In genomic region chr16:85245307-85246172, GRCh38 we compare ENCODE assay signal across 8 cellular contexts.
DNase-seq lines count a peak whose midpoint lies in the region; ATAC-seq and TF ChIP-seq lines count a peak whose summit lies in the region.

No MANE protein-coding gene starts in this region.

- TF ChIP-seq CTCF in dorsolateral prefrontal cortex (IDR thresholded peaks at IDR 0.05 in 54 of 56, conservative IDR thresholded peaks at IDR 0.05 in 2 of 56; ENCODE audit: low read depth in 1 of 56, partially characterized antibody in 56 of 56): peak; percentile 17 to 84 (median 76)

- H3K27ac ChIP-seq in dorsolateral prefrontal cortex: no peak overlapping the region

- peaks cover 0 to 7% (median 0%) of the 10 kb centered on the region in 45 donors for H3K27me3 ChIP-seq in dorsolateral prefrontal cortex

- CTCF ChIA-PET in activated CD4-positive, alpha-beta T cell treated with anti-CD3 and anti-CD28 coated beads, Interleukin-2, amount 10 ng/mL, durations not matched to agents 7 days and 5 days (lab: Charles Lee): interaction anchor here (0.6 to 3.1 kb wide), 5 partner anchors 8 to 718 kb away, joined by 3 to 15 read pairs (median 3); no protein-coding TSS in a partner anchor

- peak; percentile 63 for ATAC-seq in memory B cell (ENCODE audit: low read depth)
- peak; percentile 72 to 75 for ATAC-seq in stimulated activated naive B cell treated with anti-CD40 and anti-IgM and Interleukin-4, amounts not matched to agents 10 μg/mL and 1 μg/mL and 100 μg/mL, for 72 hours (replicated peaks)
- no peak for ATAC-seq in HG02759 (IDR thresholded peaks at IDR 0.05; ENCODE audit: unreplicated experiment)

- H3K36me3 Mint-ChIP-seq in activated CD4-positive, alpha-beta T cell treated with anti-CD3 and anti-CD28 coated beads, Interleukin-2, amount 10 ng/mL, durations not matched to agents 7 days and 5 days (ENCODE audit: low read depth): no peaks in the 10 kb centered on the region
- H3K36me3 Mint-ChIP-seq in memory B cell: no peaks in the 10 kb centered on the region
- H3K36me3 Mint-ChIP-seq in stimulated activated naive B cell treated with anti-CD40 and anti-IgM and Interleukin-4, amounts not matched to agents 10 μg/mL and 1 μg/mL and 100 μg/mL, for 72 hours: no peaks in the 10 kb centered on the region

- POLR2A ChIA-PET in activated CD4-positive, alpha-beta T cell treated with anti-CD3 and anti-CD28 coated beads, Interleukin-2, amount 10 ng/mL, durations not matched to agents 7 days and 5 days (lab: Charles Lee): no interaction called here

- H3K4me1 Mint-ChIP-seq in activated CD4-positive, alpha-beta T cell treated with anti-CD3 and anti-CD28 coated beads, Interleukin-2, amount 10 ng/mL, durations not matched to agents 7 days and 5 days: peaks cover 2% of the 10 kb centered on the region
- H3K4me1 Mint-ChIP-seq in memory B cell: peaks cover 7% of the 10 kb centered on the region
- H3K4me1 Mint-ChIP-seq in stimulated activated naive B cell treated with anti-CD40 and anti-IgM and Interleukin-4, amounts not matched to agents 10 μg/mL and 1 μg/mL and 100 μg/mL, for 72 hours: peaks cover 7% of the 10 kb centered on the region in 2 donors

- intact Hi-C loops in dorsolateral prefrontal cortex (cut with DNase I): loop anchor here (5.0 to 10.0 kb wide), 2 partner anchors 111 to 472 kb away; no protein-coding TSS in a partner anchor

- no peak overlapping the region for H3K4me3 Mint-ChIP-seq in activated CD4-positive, alpha-beta T cell treated with anti-CD3 and anti-CD28 coated beads, Interleukin-2, amount 10 ng/mL, durations not matched to agents 7 days and 5 days
- no peak overlapping the region for H3K4me3 Mint-ChIP-seq in memory B cell
- H3K4me3 Mint-ChIP-seq in stimulated activated naive B cell treated with anti-CD40 and anti-IgM and Interleukin-4, amounts not matched to agents 10 μg/mL and 1 μg/mL and 100 μg/mL, for 72 hours: no peak overlapping the region

- H3K27ac Mint-ChIP-seq in activated CD4-positive, alpha-beta T cell treated with anti-CD3 and anti-CD28 coated beads, Interleukin-2, amount 10 ng/mL, durations not matched to agents 7 days and 5 days: no peak overlapping the region
- H3K27ac Mint-ChIP-seq in memory B cell: no peak overlapping the region
- no peak overlapping the region for H3K27ac Mint-ChIP-seq in stimulated activated naive B cell treated with anti-CD40 and anti-IgM and Interleukin-4, amounts not matched to agents 10 μg/mL and 1 μg/mL and 100 μg/mL, for 72 hours

- no peak overlapping the region for H3K4me3 ChIP-seq in dorsolateral prefrontal cortex

- DNase-seq in SKM-1 treated with dmso at 0.1 percent for 144 hours (lab: John Stamatoyannopoulos, UW; ENCODE audit: unreplicated experiment) (peak; percentile 21), SKM-1 (lab: John Stamatoyannopoulos, UW; ENCODE audit: unreplicated experiment) (no peak), NCI-H2171 treated with DMSO at 0.1 percent for 48 hours (lab: John Stamatoyannopoulos, UW) (peak; percentile 88), dorsolateral prefrontal cortex (peak in 7 of 10 donors; percentile 48 to 70 (median 56)), memory B cell (ENCODE audit: low spot score in 2 of 2) (peak; percentile 42 to 56)
- peak; percentile 55 for DNase-seq in activated CD4-positive, alpha-beta T cell treated with anti-CD3 and anti-CD28 coated beads, Interleukin-2, amount 10 ng/mL, durations not matched to agents 7 days and 5 days
- DNase-seq in stimulated activated naive B cell treated with anti-CD40 and anti-IgM and Interleukin-4, amounts not matched to agents 10 μg/mL and 1 μg/mL and 100 μg/mL, for 72 hours: peak; percentile 26

- no peaks in the 10 kb centered on the region for H3K9me3 Mint-ChIP-seq in activated CD4-positive, alpha-beta T cell treated with anti-CD3 and anti-CD28 coated beads, Interleukin-2, amount 10 ng/mL, durations not matched to agents 7 days and 5 days
- H3K9me3 Mint-ChIP-seq in memory B cell: no peaks in the 10 kb centered on the region
- H3K9me3 Mint-ChIP-seq in stimulated activated naive B cell treated with anti-CD40 and anti-IgM and Interleukin-4, amounts not matched to agents 10 μg/mL and 1 μg/mL and 100 μg/mL, for 72 hours: no peaks in the 10 kb centered on the region

- peaks cover 1% of the 10 kb centered on the region for H3K27me3 Mint-ChIP-seq in activated CD4-positive, alpha-beta T cell treated with anti-CD3 and anti-CD28 coated beads, Interleukin-2, amount 10 ng/mL, durations not matched to agents 7 days and 5 days
- H3K27me3 Mint-ChIP-seq in memory B cell: peaks cover 19% of the 10 kb centered on the region
- peaks cover 31 to 48% of the 10 kb centered on the region in 2 donors for H3K27me3 Mint-ChIP-seq in stimulated activated naive B cell treated with anti-CD40 and anti-IgM and Interleukin-4, amounts not matched to agents 10 μg/mL and 1 μg/mL and 100 μg/mL, for 72 hours
